8 cellular contexts compared by ENCODE assay signal in the genomic region with DNA sequence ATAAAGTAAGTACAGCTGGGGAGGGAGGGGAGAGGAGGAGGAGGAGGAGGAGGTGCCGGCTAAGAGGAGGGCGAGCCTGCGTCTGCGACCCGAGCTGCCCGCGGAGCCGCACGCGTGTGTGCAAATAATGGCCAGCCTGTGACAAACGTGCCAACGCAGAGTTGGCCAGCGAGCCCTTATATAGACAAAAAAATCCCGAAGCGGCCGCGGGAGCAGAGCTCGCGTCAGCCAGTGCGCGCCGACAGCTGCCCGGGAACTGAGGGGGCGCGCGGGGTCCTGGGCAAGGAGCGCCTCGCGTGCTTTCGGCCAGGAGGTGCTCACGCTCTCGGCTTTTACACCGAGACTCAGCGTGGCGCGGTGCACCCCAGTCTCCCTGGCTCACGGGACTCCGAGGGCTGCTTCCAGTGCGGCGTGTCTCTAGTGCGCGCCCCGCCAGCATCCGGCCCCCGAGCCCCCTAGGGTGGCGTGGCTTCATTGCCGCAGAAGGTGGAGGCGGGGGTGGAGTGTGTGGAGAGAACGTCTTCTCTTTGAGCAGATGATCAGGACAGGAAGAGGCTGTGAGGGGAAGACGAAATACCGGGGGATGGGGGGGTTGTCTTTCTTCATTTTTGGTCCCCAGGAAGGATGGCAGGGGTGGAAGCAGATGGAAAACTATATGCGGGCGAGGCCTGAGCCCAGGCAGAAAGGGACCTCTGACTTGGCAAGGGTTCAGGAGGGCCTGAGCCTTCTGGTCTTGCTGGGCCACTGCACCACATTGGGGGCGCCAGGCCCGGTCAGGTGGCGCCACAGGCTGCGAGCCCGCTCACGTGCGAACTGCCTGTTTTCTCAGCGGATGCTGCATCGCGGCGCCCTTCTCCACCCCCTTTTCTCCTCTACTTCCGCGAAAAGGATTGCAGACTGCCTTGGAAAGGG. TPM values are rescaled to one million over a fixed set of nuclear protein-coding genes. Genes with fewer than 3 reads are reported as not detected.
DNase-seq lines count a peak whose midpoint lies in the region; ATAC-seq, FAIRE-seq and TF ChIP-seq lines count a peak whose summit lies in the region.

No MANE protein-coding gene starts in this region.

- H3K9me3 ChIP-seq in A673 (ENCODE audit: low read depth, low read length, poor library complexity, severe bottlenecking) (no peaks in the 10 kb centered on the region), HepG2 (ENCODE audit: low read length) (no peaks in the 10 kb centered on the region)

- H2AFZ ChIP-seq in HepG2 (ENCODE audit: low read length): no peak overlapping the region

- CTCF ChIA-PET in A673 (lab: Charles Lee): no interaction called here
- CTCF ChIA-PET in HepG2 (lab: Yijun Ruan, JAX; ENCODE audit: low intra/inter-chr PET ratio, low total read pairs): no interaction called here

- no TSS peak for BruUV-seq in A673 (replicated peaks; lab: Mats Ljungman, UMichigan)
- BruUV-seq in HepG2 (replicated peaks; lab: Mats Ljungman, UMichigan): TSS peak; percentile 53

- H3K27ac ChIP-seq in A673 (ENCODE audit: low read depth, low read length, poor library complexity, severe bottlenecking): peak overlapping the region; percentile 50
- peak overlapping the region; percentile 99 for H3K27ac ChIP-seq in coronary artery
- H3K27ac ChIP-seq in HepG2 (ENCODE audit: extremely low read length, insufficient read depth, low read length): peak overlapping the region; percentile 24

- no peaks in the 10 kb centered on the region for H3K79me2 ChIP-seq in HepG2 (ENCODE audit: insufficient read depth, low read length)

- no peak for TF ChIP-seq CTCF in A673 (conservative IDR thresholded peaks at IDR 0.05; ENCODE audit: low read depth, low read length)
- no peak for TF ChIP-seq CTCF in coronary artery (IDR thresholded peaks at IDR 0.05)
- TF ChIP-seq CTCF in HepG2 (CRISPR knock-in tag; IDR thresholded peaks at IDR 0.05): no peak

- no peak for TF ChIP-seq POLR2A in HepG2 (IDR thresholded peaks at IDR 0.05; ENCODE audit: insufficient read depth in 1 of 2, low read depth in 2 of 2, low read length in 2 of 2)

- TF ChIP-seq EP300 in HepG2 (IDR thresholded peaks at IDR 0.05; ENCODE audit: low read depth in 2 of 2, low read length in 2 of 2) (no peak), HepG2 (CRISPR knock-in tag; IDR thresholded peaks at IDR 0.05; ENCODE audit: borderline replicate concordance) (no peak)

- H3K27me3 ChIP-seq in A673 (replicated peaks; ENCODE audit: insufficient read depth, low read depth, low read length, poor library complexity) (no peaks in the 10 kb centered on the region), HepG2 (ENCODE audit: control insufficient read depth in 1 of 2, insufficient read depth in 2 of 2, low read length in 2 of 2) (peaks cover 0 to 11% of the 10 kb centered on the region in 2 experiments; a peak in 1 of 5 replicates)

- FAIRE-seq in HepG2 (lab: Jason Lieb, UNC): no peak

- DNase-seq in A673 (ENCODE audit: low spot score): peak; percentile 44
- peak; percentile 81 for DNase-seq in NCI-H345 (lab: John Stamatoyannopoulos, UW)
- DNase-seq in activated CD4-positive, alpha-beta T cell treated with anti-CD3 and anti-CD28 coated beads for 48 hours: peak; percentile 84
- peak; percentile 94 for DNase-seq in coronary artery (ENCODE audit: low spot score)
- DNase-seq in HepG2 (ENCODE audit: low spot score): peak; percentile 16
- peak; percentile 62 to 68 for DNase-seq in stimulated activated CD4-positive, alpha-beta T cell treated with anti-CD3 and anti-CD28 coated beads, Interleukin-2, amount 100 ng/mL, for 48 hours

- WGBS in HepG2 (ENCODE audit: low lambda C conversion rate): 8% methylated on average over 35 of the region's 66 CpGs

- H3K4me3 ChIP-seq in A673 (ENCODE audit: low read depth, low read length, poor library complexity, severe bottlenecking): peak overlapping the region; percentile 54
- H3K4me3 ChIP-seq in coronary artery: peak overlapping the region; percentile 87
- peak overlapping the region; percentile 38 to 71 (median 69) for H3K4me3 ChIP-seq in HepG2 (replicated peaks in 1 of 3; ENCODE audit: insufficient read depth in 1 of 3, low read depth in 2 of 3, low read length in 3 of 3)

- H4K20me1 ChIP-seq in HepG2 (ENCODE audit: insufficient read depth, low read length): no peaks in the 10 kb centered on the region

- POLR2A ChIA-PET in A673 (lab: Charles Lee; ENCODE audit: low non-redundant PET) (no interaction called here), HepG2 (lab: Yijun Ruan, JAX) (no interaction called here)

- peak; percentile 23 for ATAC-seq in GM18870 (IDR thresholded peaks at IDR 0.05; ENCODE audit: unreplicated experiment)
- peak; percentile 44 for ATAC-seq in HG03108 (IDR thresholded peaks at IDR 0.05; ENCODE audit: unreplicated experiment)
- ATAC-seq in HepG2: peak; percentile 79

- peak overlapping the region; percentile 98 for H3K4me2 ChIP-seq in HepG2 (ENCODE audit: low read depth, low read length)

- H3K4me1 ChIP-seq in A673 (ENCODE audit: insufficient read depth, low read length, poor library complexity, severe bottlenecking): no peaks in the 10 kb centered on the region
- H3K4me1 ChIP-seq in HepG2 (ENCODE audit: insufficient read depth, low read length): peaks cover 8% of the 10 kb centered on the region; the same call in 1 of the 2 replicates

- in situ Hi-C loops in HepG2 (cut with HindIII; ENCODE audit: extremely low pct_ligation_motif_present, low pct_unique_long_range_greater_than_20kb): no loop called here

- TF ChIP-seq RAD21 in HepG2 (CRISPR knock-in tag; IDR thresholded peaks at IDR 0.05): no peak

- H3K36me3 ChIP-seq in A673 (ENCODE audit: insufficient read depth, low read length, poor library complexity, severe bottlenecking) (no peaks in the 10 kb centered on the region), HepG2 (replicated peaks in 1 of 2; ENCODE audit: control insufficient read depth in 1 of 2, insufficient read depth in 2 of 2, low read length in 2 of 2) (no peaks in the 10 kb centered on the region)

- intact Hi-C loops in A673 (cut with micrococcal nuclease; ENCODE audit: unreplicated experiment) (no loop called here), HepG2 (cut with micrococcal nuclease; ENCODE audit: unreplicated experiment) (loop anchor here (10.0 kb wide), 1 partner anchor 208 kb away; no protein-coding TSS in a partner anchor)

- peak overlapping the region; percentile 21; the same call in 1 of the 2 replicates for H3K9ac ChIP-seq in HepG2 (ENCODE audit: insufficient read depth, low read depth, low read length)

TF ChIP-seq in HepG2, 621 proteins besides CTCF, POLR2A, EP300 and RAD21 (continues in another document):
- peak; percentile 78 for TF ChIP-seq BHLHE40 (IDR thresholded peaks at IDR 0.05; ENCODE audit: low read length)
- TF ChIP-seq MXD4 (CRISPR knock-in tag; IDR thresholded peaks at IDR 0.05): 0 out of 2 replicates have a peak, but pooled peaks have one; percentile 10
- no peak for TF ChIP-seq GATAD2A (CRISPR knock-in tag; IDR thresholded peaks at IDR 0.05)
- TF ChIP-seq FOXK1 (CRISPR knock-in tag; IDR thresholded peaks at IDR 0.05; ENCODE audit: borderline replicate concordance, low read depth): no peak
- TF ChIP-seq KDM5B (CRISPR knock-in tag; IDR thresholded peaks at IDR 0.05; ENCODE audit: borderline replicate concordance): peak; percentile 76
- no peak for TF ChIP-seq SOX6 (IDR thresholded peaks at IDR 0.05)
- peak; percentile 20; the same call in 1 of the 2 replicates for TF ChIP-seq SOX6 (CRISPR knock-in tag; IDR thresholded peaks at IDR 0.05)
- no peak for TF ChIP-seq ZNF121 (CRISPR knock-in tag; IDR thresholded peaks at IDR 0.05)
- TF ChIP-seq PHF20 (CRISPR knock-in tag; IDR thresholded peaks at IDR 0.05): no peak
- TF ChIP-seq ZC3H13 (CRISPR knock-in tag; IDR thresholded peaks at IDR 0.05): no peak
- TF ChIP-seq ZNF800 (CRISPR knock-in tag; IDR thresholded peaks at IDR 0.05): peak; percentile 44; the same call in 1 of the 2 replicates

RNA-seq across cellular contexts. Expression of gene SLC16A7, which starts 0.7 kb away (rescaled TPM):
- total RNA-seq in A673 (2021) (1.9 and 2.5 TPM in 2 replicates), HepG2 (2016; rRNA removed; fragmentation: Illumina TruSeq; extraction: Trizol) (1.3 TPM in 2 replicates)
- total RNA-seq in HepG2 (2016; cell fraction: cytosol; rRNA removed; fragmentation: Illumina TruSeq; extraction: Trizol; ENCODE audit: low read depth): 0.10 and 0.18 TPM in 2 replicates
- total RNA-seq in HepG2 (2016; cell fraction: insoluble cytoplasmic fraction; rRNA removed; fragmentation: Illumina TruSeq; extraction: Trizol): 1.4 and 1.5 TPM in 2 replicates
- 0.45 and 0.46 TPM in 2 replicates for total RNA-seq in HepG2 (2016; cell fraction: membrane; rRNA removed; fragmentation: Illumina TruSeq; extraction: Trizol)
- 1.6 and 2.1 TPM in 2 replicates for total RNA-seq in HepG2 (2016; cell fraction: nucleus; rRNA removed; fragmentation: Illumina TruSeq; extraction: Trizol)
- polyA plus RNA-seq in HepG2 (2011; rRNA removed): 0.99 and 1.6 TPM in 2 replicates
- polyA plus RNA-seq in HepG2 (2011; cell fraction: cytosol; rRNA removed): 0.79 and 0.86 TPM in 2 replicates
- polyA plus RNA-seq in HepG2 (2011; cell fraction: nucleus; rRNA removed): 0.53 and 0.55 TPM in 2 replicates
- polyA plus RNA-seq in HepG2 (2012): 0.19 and 1.5 TPM in 2 replicates
- polyA plus RNA-seq in HepG2 (2016; cell fraction: cytosol; fragmentation: Illumina TruSeq; extraction: Trizol; ENCODE audit: low read depth): 0.02 and 0.10 TPM in 2 replicates
- 0.19 and 0.42 TPM in 2 replicates for polyA plus RNA-seq in HepG2 (2016; cell fraction: insoluble cytoplasmic fraction; fragmentation: Illumina TruSeq; extraction: Trizol; ENCODE audit: low read depth)
- 0.17 TPM in 1 of 2 replicates, not detected in the other for polyA plus RNA-seq in HepG2 (2016; cell fraction: membrane; fragmentation: Illumina TruSeq; extraction: Trizol; ENCODE audit: low read depth)
- 0.39 and 0.55 TPM in 2 replicates for polyA plus RNA-seq in HepG2 (2016; cell fraction: nucleus; fragmentation: Illumina TruSeq; extraction: Trizol; ENCODE audit: insufficient read depth, low read depth)
- 6.9 and 63.8 TPM in 2 replicates for polyA minus RNA-seq in HepG2 (2011; rRNA and poly(A)+ RNA removed; ENCODE audit: low replicate concordance)
- 2.7 and 4.1 TPM in 2 replicates for polyA minus RNA-seq in HepG2 (2011; cell fraction: cytosol; rRNA and poly(A)+ RNA removed)
- polyA minus RNA-seq in HepG2 (2011; cell fraction: nucleus; rRNA and poly(A)+ RNA removed): 8.6 and 9.3 TPM in 2 replicates

Comparison
In these comparisons a context has a peak if more than half of its experiments do, and no peak if none do; other contexts are left out.
1. Peak in every context shown above with its lines: DNase-seq, ATAC-seq, H3K4me3 ChIP-seq and H3K27ac ChIP-seq.
2. DNase-seq: peak in every context shown above with its lines; median percentile 94 in coronary artery; 84 in activated CD4-positive, alpha-beta T cell treated with anti-CD3 and anti-CD28 coated beads for 48 hours; 81 in NCI-H345; 65 in stimulated activated CD4-positive, alpha-beta T cell treated with anti-CD3 and anti-CD28 coated beads, Interleukin-2, amount 100 ng/mL, for 48 hours; 44 in A673; 16 in HepG2.
3. H3K27ac ChIP-seq: peak in every context shown above with its lines; median percentile 99 in coronary artery; 50 in A673; 24 in HepG2.
4. ATAC-seq: peak in every context shown above with its lines; median percentile 79 in HepG2; 44 in HG03108; 23 in GM18870.